9 cellular contexts compared by ENCODE assay signal in genomic region chr12:124512667-124513296, GRCh38. TPM values are rescaled to one million over a fixed set of nuclear protein-coding genes. Genes with fewer than 3 reads are reported as not detected.
DNase-seq lines count a peak whose midpoint lies in the region; ATAC-seq and TF ChIP-seq lines count a peak whose summit lies in the region.
"Had no signal": no experiment of that assay in that cellular context is flagged by ENCODE, and none has a peak within 500 bp of the region (broad histone marks: within the 10 kb centered on the region; RNA-seq: fewer than 3 reads in every experiment).

No MANE protein-coding gene starts in this region.

- H3K4me3 Mint-ChIP-seq in brain = peak overlapping the region in 2 of 5 experiments; percentile 42 to 57
- no peak overlapping the region for H3K4me3 Mint-ChIP-seq in activated CD4-positive, alpha-beta memory T cell treated with anti-CD3 and anti-CD28 coated beads for 36 hours
- H3K4me3 Mint-ChIP-seq: activated naive CD4-positive, alpha-beta T cell treated with anti-CD3 and anti-CD28 coated beads, Interleukin-2, amount 50 U/mL, for 24 hours had no signal

- TF ChIP-seq CTCF in AG10803 (conservative IDR thresholded peaks at IDR 0.05; ENCODE audit: low read length) (no peak), brain (conservative IDR thresholded peaks at IDR 0.05) (no peak), sigmoid colon (IDR thresholded peaks at IDR 0.05) (no peak)

- H3K4me1 Mint-ChIP-seq in brain = peaks cover 89% of the 10 kb centered on the region
- H3K4me1 Mint-ChIP-seq in activated CD4-positive, alpha-beta memory T cell treated with anti-CD3 and anti-CD28 coated beads for 36 hours (ENCODE audit: low read depth) = peaks cover 4% of the 10 kb centered on the region

- peaks cover 0 to 4% (median 2%) of the 10 kb centered on the region in 5 experiments for H3K9me3 Mint-ChIP-seq in brain
- no peaks in the 10 kb centered on the region for H3K9me3 Mint-ChIP-seq in activated CD4-positive, alpha-beta memory T cell treated with anti-CD3 and anti-CD28 coated beads for 36 hours
- H3K9me3 Mint-ChIP-seq: activated naive CD4-positive, alpha-beta T cell treated with anti-CD3 and anti-CD28 coated beads, Interleukin-2, amount 50 U/mL, for 24 hours had no signal

- H3K27me3 Mint-ChIP-seq in brain = no peaks in the 10 kb centered on the region
- H3K27me3 Mint-ChIP-seq in activated CD4-positive, alpha-beta memory T cell treated with anti-CD3 and anti-CD28 coated beads for 36 hours = no peaks in the 10 kb centered on the region
- H3K27me3 Mint-ChIP-seq: activated naive CD4-positive, alpha-beta T cell treated with anti-CD3 and anti-CD28 coated beads, Interleukin-2, amount 50 U/mL, for 24 hours had no signal

- POLR2A ChIA-PET in activated CD4-positive, alpha-beta memory T cell treated with anti-CD3 and anti-CD28 coated beads for 36 hours (lab: Charles Lee) = no interaction called here

- H3K4me3 ChIP-seq in AG10803 (ENCODE audit: low read length) = no peak overlapping the region
- no peak overlapping the region for H3K4me3 ChIP-seq in sigmoid colon

- peaks cover 30% of the 10 kb centered on the region for H3K36me3 Mint-ChIP-seq in brain
- H3K36me3 Mint-ChIP-seq in activated CD4-positive, alpha-beta memory T cell treated with anti-CD3 and anti-CD28 coated beads for 36 hours = peaks cover 8% of the 10 kb centered on the region
- H3K36me3 Mint-ChIP-seq: activated naive CD4-positive, alpha-beta T cell treated with anti-CD3 and anti-CD28 coated beads, Interleukin-2, amount 50 U/mL, for 24 hours had no signal

- no peak for TF ChIP-seq POLR2A in sigmoid colon (IDR thresholded peaks at IDR 0.05)

- no peak for TF ChIP-seq EP300 in sigmoid colon (IDR thresholded peaks at IDR 0.05)

- no peak for ATAC-seq in GM18520 (IDR thresholded peaks at IDR 0.05; ENCODE audit: unreplicated experiment)

- DNase-seq in AG10803 (ENCODE audit: low read depth) (peak; percentile 92), NCI-H1092 treated with DMSO at 0.1 percent for 48 hours (lab: John Stamatoyannopoulos, UW) (peak; percentile 48), iPS DF 4.7 (ENCODE audit: extremely low read depth, low spot score) (peak; percentile 97), sigmoid colon (peak; percentile 93)
- DNase-seq in activated CD4-positive, alpha-beta memory T cell treated with anti-CD3 and anti-CD28 coated beads for 36 hours = no peak
- DNase-seq in activated CD4-positive, CD25-positive, alpha-beta regulatory T cell treated with anti-CD3 and anti-CD28 coated beads, Interleukin-2, amount 50 U/mL, for 72 hours = no peak

- 18 to 52% methylated on average over 16 of the region's 16 CpGs for WGBS in sigmoid colon, 2 donors

- peak overlapping the region; percentile 67 to 99 (median 92) for H3K27ac ChIP-seq in sigmoid colon

- CTCF ChIA-PET in activated CD4-positive, alpha-beta memory T cell treated with anti-CD3 and anti-CD28 coated beads for 36 hours (lab: Charles Lee) = no interaction called here

- peaks cover 0 to 99% (median 97%) of the 10 kb centered on the region in 4 donors for H3K4me1 ChIP-seq in sigmoid colon

- intact Hi-C loops in sigmoid colon (cut with DNase I) = no loop called here
- intact Hi-C loops in activated CD4-positive, alpha-beta memory T cell treated with anti-CD3 and anti-CD28 coated beads for 36 hours (cut with micrococcal nuclease) = no loop called here

- peak overlapping the region; percentile 34 to 100 (median 82) for H3K27ac Mint-ChIP-seq in brain
- no peak overlapping the region for H3K27ac Mint-ChIP-seq in activated CD4-positive, alpha-beta memory T cell treated with anti-CD3 and anti-CD28 coated beads for 36 hours
- H3K27ac Mint-ChIP-seq: activated naive CD4-positive, alpha-beta T cell treated with anti-CD3 and anti-CD28 coated beads, Interleukin-2, amount 50 U/mL, for 24 hours had no signal

- no peaks in the 10 kb centered on the region for H3K27me3 ChIP-seq in sigmoid colon

- H3K36me3 ChIP-seq in sigmoid colon = peaks cover 0 to 6% (median 0%) of the 10 kb centered on the region in 4 donors

- no peaks in the 10 kb centered on the region for H3K9me3 ChIP-seq in sigmoid colon

RNA-seq across cellular contexts. Expression of gene NCOR2, which starts 54.6 kb away (rescaled TPM):
- polyA plus RNA-seq in brain (ENCODE audit: insufficient read depth, low read depth, low replicate concordance) (78.6 TPM), sigmoid colon (10 to 100 TPM; 18.6 to 81.8 (median 24.7) TPM)
- total RNA-seq in sigmoid colon = 100 to 1,000 TPM in 1 of 4 donors, 10 to 100 TPM in 3; 42.5 to 134 (median 73.5) TPM
- total RNA-seq in activated CD4-positive, alpha-beta memory T cell treated with anti-CD3 and anti-CD28 coated beads for 36 hours = 10 to 100 TPM; 86.1 to 86.9 TPM

Comparison
In these comparisons a context has a peak if more than half of its experiments do, and no peak if none do; other contexts are left out.
1. DNase-seq: peak in AG10803 (single experiment), NCI-H1092 treated with DMSO at 0.1 percent for 48 hours (single experiment), iPS DF 4.7 (single experiment) and sigmoid colon (single experiment); none in activated CD4-positive, alpha-beta memory T cell treated with anti-CD3 and anti-CD28 coated beads for 36 hours (single experiment) and activated CD4-positive, CD25-positive, alpha-beta regulatory T cell treated with anti-CD3 and anti-CD28 coated beads, Interleukin-2, amount 50 U/mL, for 72 hours (single experiment).